In genomic region chr11:48172818-48173609, GRCh38 we compare ENCODE assay signal across 8 cellular contexts.
DNase-seq lines count a peak whose midpoint lies in the region; ATAC-seq and TF ChIP-seq lines count a peak whose summit lies in the region.

No MANE protein-coding gene starts in this region.

- TF ChIP-seq CTCF in GM12875 (IDR thresholded peaks at IDR 0.05; ENCODE audit: borderline replicate concordance, insufficient read depth, low read depth, low read length), result peak; percentile 94

- H3K4me1 Mint-ChIP-seq in memory B cell, result peaks cover 9% of the 10 kb centered on the region

- H3K36me3 Mint-ChIP-seq in memory B cell, result peaks cover 6% of the 10 kb centered on the region

- H3K9me3 Mint-ChIP-seq in memory B cell, result no peaks in the 10 kb centered on the region

- DNase-seq in 8988T (peak; percentile 76), NCI-H345 treated with DMSO at 0.1 percent for 48 hours (lab: John Stamatoyannopoulos, UW; ENCODE audit: unreplicated experiment) (peak; percentile 49), ecto neural progenitor cell (ENCODE audit: low spot score) (peak; percentile 79), memory B cell (ENCODE audit: low spot score in 2 of 2) (peak; percentile 41 to 62)
- peak; percentile 58 to 59 for DNase-seq in activated CD4-positive, alpha-beta T cell treated with anti-CD3 and anti-CD28 coated beads, Interleukin-2, amount 50 U/mL, for 4 hours
- DNase-seq in stimulated activated CD8-positive, alpha-beta memory T cell treated with anti-CD3 and anti-CD28 coated beads, Interleukin-15, amount 100 ng/mL, for 48 hours (ENCODE audit: low read depth in 2 of 2), result peak; percentile 34 to 37

- H3K27me3 Mint-ChIP-seq in memory B cell, result no peaks in the 10 kb centered on the region

- H3K4me3 Mint-ChIP-seq in memory B cell, result no peak overlapping the region

- H3K27ac Mint-ChIP-seq in memory B cell, result no peak overlapping the region

- no peak overlapping the region for H3K4me3 ChIP-seq in GM12875 (ENCODE audit: low read depth, low read length)

- peak; percentile 52 for ATAC-seq in HG02938 (IDR thresholded peaks at IDR 0.05; ENCODE audit: unreplicated experiment)
- ATAC-seq in memory B cell (ENCODE audit: low read depth), result peak; percentile 67
